Comparison of ENCODE assay signal across 9 cellular contexts in genomic region chr1:229452956-229453801, GRCh38. TPM values are rescaled to one million over a fixed set of nuclear protein-coding genes. Genes with fewer than 3 reads are reported as not detected.
DNase-seq lines count a peak whose midpoint lies in the region; ATAC-seq, FAIRE-seq and TF ChIP-seq lines count a peak whose summit lies in the region.
"Had no signal": no experiment of that assay in that cellular context is flagged by ENCODE, and none has a peak within 500 bp of the region (broad histone marks: within the 10 kb centered on the region; RNA-seq: fewer than 3 reads in every experiment).

No MANE protein-coding gene starts in this region.

- H3K27ac Mint-ChIP-seq in CD14-positive monocyte (no peak overlapping the region), HFFc6 (no peak overlapping the region)

- POLR2A ChIA-PET in HEK293T (lab: Yijun Ruan, JAX) = no interaction called here

- no peaks in the 10 kb centered on the region for H3K27me3 Mint-ChIP-seq in CD14-positive monocyte (ENCODE audit: low read depth in 3 of 3)
- H3K27me3 Mint-ChIP-seq in HFFc6 (ENCODE audit: insufficient read depth) = no peaks in the 10 kb centered on the region

- DNase-seq in CD14-positive monocyte (ENCODE audit: low spot score) = no peak
- peak; percentile 29 for DNase-seq in HFFc6
- DNase-seq in left lobe of liver (ENCODE audit: low spot score) = no peak
- DNase-seq in GM03348 (ENCODE audit: low spot score) = no peak
- no peak for DNase-seq in DMS153 (lab: John Stamatoyannopoulos, UW)
- DNase-seq in activated naive CD4-positive, alpha-beta T cell treated with Interleukin-2 at 50 U/mL for 16 hours = no peak
- no peak for DNase-seq in HEK293T (ENCODE audit: extremely low spot score)
- DNase-seq: MG63 had no signal

- H3K9me3 Mint-ChIP-seq in CD14-positive monocyte (peaks cover 0 to 2% (median 0%) of the 10 kb centered on the region in 7 donors), HFFc6 (no peaks in the 10 kb centered on the region)

- CTCF ChIA-PET in HEK293T (lab: Yijun Ruan, JAX) = interaction anchor here (0.6 to 0.8 kb wide), 4 partner anchors 12 to 195 kb away, joined by 3 read pairs; no protein-coding TSS in a partner anchor

- ATAC-seq in left lobe of liver = peak; percentile 52

- intact Hi-C loops in CD14-positive monocyte (cut with micrococcal nuclease) = no loop called here

- no peak overlapping the region for H3K4me3 Mint-ChIP-seq in CD14-positive monocyte
- H3K4me3 Mint-ChIP-seq in HFFc6 = no peak overlapping the region

- TF ChIP-seq CTCF in CD14-positive monocyte (IDR thresholded peaks at IDR 0.05) (peak; percentile 27), HFFc6 (IDR thresholded peaks at IDR 0.05) (peak; percentile 73)

- FAIRE-seq in TTC549 (lab: Jason Lieb, UNC) = peak; percentile 13

- H3K4me1 Mint-ChIP-seq in CD14-positive monocyte (no peaks in the 10 kb centered on the region), HFFc6 (ENCODE audit: low read depth) (no peaks in the 10 kb centered on the region)

- H3K36me3 Mint-ChIP-seq in CD14-positive monocyte = peaks cover 69 to 86% of the 10 kb centered on the region in 2 donors
- H3K36me3 Mint-ChIP-seq in HFFc6 (ENCODE audit: low read depth) = peaks cover 10% of the 10 kb centered on the region; the same call in 1 of the 2 replicates

TF ChIP-seq in HEK293T, 16 proteins besides CTCF, POLR2A, EP300 and RAD21:
- no peak for TF ChIP-seq L3MBTL2 (conservative IDR thresholded peaks at IDR 0.05)
- no peak for TF ChIP-seq FOXM1 (IDR thresholded peaks at IDR 0.05; ENCODE audit: borderline replicate concordance)
- no peak for TF ChIP-seq FOXA1 (IDR thresholded peaks at IDR 0.05)
- no peak for TF ChIP-seq PKNOX1 (IDR thresholded peaks at IDR 0.05)

RNA-seq across cellular contexts. Expression of gene ACTA1, which starts 19.3 kb away (rescaled TPM):
- not detected for polyA plus RNA-seq in CD14-positive monocyte
- total RNA-seq in HFFc6 (2021; fragmentation: NEBNext Ultra II Directional; extraction: Animal tissue kit (Norgen Biotek cat#: 25700)) = not detected
- not detected for total RNA-seq in left lobe of liver

RNA-seq across cellular contexts. Expression of gene NUP133, which starts 55.0 kb away (rescaled TPM):
- 10 to 100 TPM; 12.4 to 12.8 TPM for polyA plus RNA-seq in CD14-positive monocyte
- 10 to 100 TPM; 34.3 to 42.8 (median 36.0) TPM for total RNA-seq in HFFc6 (2021; fragmentation: NEBNext Ultra II Directional; extraction: Animal tissue kit (Norgen Biotek cat#: 25700))
- 12.1 TPM for total RNA-seq in left lobe of liver
